ENCODE assay signal across 9 cellular contexts in genomic region chr1:31753623-31754349, GRCh38. TPM values are rescaled to one million over a fixed set of nuclear protein-coding genes. Genes with fewer than 3 reads are reported as not detected.
A peak's percentile ranks its signal among the peaks of the same experiment; 100 is the strongest.
DNase-seq lines count a peak whose midpoint lies in the region; ATAC-seq, FAIRE-seq and TF ChIP-seq lines count a peak whose summit lies in the region.
"Had no signal": no experiment of that assay in that cellular context is flagged by ENCODE, and none has a peak within 500 bp of the region (broad histone marks: within the 10 kb centered on the region; RNA-seq: fewer than 3 reads in every experiment).

No MANE protein-coding gene starts in this region.

- peak overlapping the region in 4 of 6 donors; percentile 14 to 49 (median 22) for H3K27ac Mint-ChIP-seq in immature natural killer cell
- H3K27ac Mint-ChIP-seq: T-helper 1 cell treated with Interleukin-12 subunit alpha and Interleukin-12 subunit beta and Interleukin-4 antibody, amounts not matched to agents 30 μg/mL and 1 μg/mL, for 36 hours had no signal

- peaks cover 50 to 53% of the 10 kb centered on the region in 2 donors for H3K4me1 Mint-ChIP-seq in immature natural killer cell

- TF ChIP-seq POLR2A in GM12892 (IDR thresholded peaks at IDR 0.05; ENCODE audit: low read depth, low read length), result no peak

- DNase-seq in NCI-H748 (lab: John Stamatoyannopoulos, UW; ENCODE audit: unreplicated experiment) (peak; percentile 10), NCI-H748 treated with DMSO at 0.1 percent for 48 hours (lab: John Stamatoyannopoulos, UW) (no peak), anterior cingulate cortex (lab: John Stamatoyannopoulos, UW) (peak in 57 of 58 donors; percentile 26 to 94 (median 86)), immature natural killer cell (no peak), ureter (ENCODE audit: low spot score) (peak; percentile 77), GM12892 (ENCODE audit: insufficient read length) (no peak)
- DNase-seq in effector CD4-positive, alpha-beta T cell, result no peak

- H3K4me3 Mint-ChIP-seq in immature natural killer cell, result no peak overlapping the region
- H3K4me3 Mint-ChIP-seq: T-helper 1 cell treated with Interleukin-12 subunit alpha and Interleukin-12 subunit beta and Interleukin-4 antibody, amounts not matched to agents 30 μg/mL and 1 μg/mL, for 36 hours had no signal

- H3K27me3 Mint-ChIP-seq in immature natural killer cell (ENCODE audit: low read depth in 3 of 3), result peaks cover 0 to 6% (median 3%) of the 10 kb centered on the region in 3 donors

- H3K9me3 Mint-ChIP-seq in immature natural killer cell, result no peaks in the 10 kb centered on the region
- H3K9me3 Mint-ChIP-seq: T-helper 1 cell treated with Interleukin-12 subunit alpha and Interleukin-12 subunit beta and Interleukin-4 antibody, amounts not matched to agents 30 μg/mL and 1 μg/mL, for 36 hours had no signal

- H3K36me3 Mint-ChIP-seq in immature natural killer cell, result no peaks in the 10 kb centered on the region

- ATAC-seq in GM18909 (IDR thresholded peaks at IDR 0.05; ENCODE audit: poor library complexity, unreplicated experiment), result no peak

- no peak for FAIRE-seq in GM12892 (lab: Jason Lieb, UNC)

RNA-seq across cellular contexts. Expression of gene ADGRB2, which starts 10.4 kb away (rescaled TPM):
- 1 to 10 TPM in 1 of 3 donors, under 1 TPM in 1, not detected in 1; 0.36 to 2.1 TPM for polyA plus RNA-seq in immature natural killer cell
- 7.5 TPM for total RNA-seq in ureter
- polyA plus RNA-seq in GM12892 (2012; ENCODE audit: missing spikeins), result 0.08 TPM

RNA-seq across cellular contexts. Expression of gene COL16A1, which starts 50.0 kb away (rescaled TPM):
- polyA plus RNA-seq in immature natural killer cell, result not detected
- 110 TPM for total RNA-seq in ureter
- polyA plus RNA-seq in GM12892 (2012; ENCODE audit: missing spikeins), result 0.36 TPM

Comparison
In these comparisons a context has a peak if more than half of its experiments do, and no peak if none do; other contexts are left out.
1. DNase-seq: peak in NCI-H748 (single experiment), anterior cingulate cortex (57 of 58) and ureter (single experiment); none in NCI-H748 treated with DMSO at 0.1 percent for 48 hours (single experiment), immature natural killer cell (0 of 3), effector CD4-positive, alpha-beta T cell (single experiment) and GM12892 (single experiment).